14 cellular contexts compared by ENCODE assay signal in genomic region chr7:131829911-131830310, GRCh38.
DNase-seq lines count a peak whose midpoint lies in the region; ATAC-seq and TF ChIP-seq lines count a peak whose summit lies in the region.
"Had no signal": no experiment of that assay in that cellular context is flagged by ENCODE, and none has a peak within 500 bp of the region (broad histone marks: within the 10 kb centered on the region; RNA-seq: fewer than 3 reads in every experiment).

No MANE protein-coding gene starts in this region.

- peak; percentile 53 for DNase-seq in D341Med (ENCODE audit: low spot score)
- peak; percentile 53 for DNase-seq in dermis blood vessel endothelial cell
- no peak for DNase-seq in left lung
- no peak for DNase-seq in cortex of kidney (lab: John Stamatoyannopoulos, UW)
- no peak for DNase-seq in CD14-positive monocyte (ENCODE audit: low spot score)
- no peak for DNase-seq in activated effector memory CD4-positive, alpha-beta T cell treated with Interleukin-2 at 50 U/mL for 16 hours
- DNase-seq: GDM1, NCI-H345, right lobe of liver had no signal

- H3K9ac ChIP-seq in HUES6 (ENCODE audit: low read length): peak overlapping the region; percentile 35

- H3K27me3 Mint-ChIP-seq in CD14-positive monocyte (ENCODE audit: low read depth in 3 of 3): peaks cover 6 to 14% (median 10%) of the 10 kb centered on the region in 3 donors

- TF ChIP-seq CTCF in left lung (IDR thresholded peaks at IDR 0.05) (no peak), CD14-positive monocyte (IDR thresholded peaks at IDR 0.05) (no peak)

- H3K4me3 Mint-ChIP-seq in CD14-positive monocyte: peak overlapping the region in 1 of 2 donors; percentile 35
- H3K4me3 Mint-ChIP-seq: B cell; stimulated activated naive CD8-positive, alpha-beta T cell treated with anti-CD3 and anti-CD28 coated beads, Interleukin-15, Interleukin-2, amounts not matched to agents 100 ng/mL and 50 ng/mL, for 24 hours had no signal

- peak overlapping the region; percentile 30; the same call in 1 of the 2 replicates for H3K4me3 ChIP-seq in HUES6 (ENCODE audit: low read depth, low read length)
- H3K4me3 ChIP-seq in left lung: no peak overlapping the region
- H3K4me3 ChIP-seq: right lobe of liver had no signal

- H3K9me3 Mint-ChIP-seq in CD14-positive monocyte: peaks cover 0 to 7% (median 3%) of the 10 kb centered on the region in 7 donors
- H3K9me3 Mint-ChIP-seq: activated naive CD4-positive, alpha-beta T cell treated with anti-CD3 and anti-CD28 coated beads, Interleukin-2, amount 50 U/mL, for 72 hours; stimulated activated naive CD8-positive, alpha-beta T cell treated with anti-CD3 and anti-CD28 coated beads, Interleukin-15, Interleukin-2, amounts not matched to agents 100 ng/mL and 50 ng/mL, for 24 hours had no signal

- H3K4me1 ChIP-seq in HUES6 (ENCODE audit: control insufficient read depth, insufficient read depth, low read length) (peaks cover 21% of the 10 kb centered on the region), left lung (no peaks in the 10 kb centered on the region)
- H3K4me1 ChIP-seq: right lobe of liver had no signal

- no peaks in the 10 kb centered on the region for H3K36me3 Mint-ChIP-seq in CD14-positive monocyte
- H3K36me3 Mint-ChIP-seq: activated naive CD4-positive, alpha-beta T cell treated with anti-CD3 and anti-CD28 coated beads, Interleukin-2, amount 50 U/mL, for 72 hours had no signal

- H3K4me1 Mint-ChIP-seq in CD14-positive monocyte: no peaks in the 10 kb centered on the region
- H3K4me1 Mint-ChIP-seq: B cell had no signal

- H3K27ac ChIP-seq in HUES6 (ENCODE audit: low read depth, low read length) (no peak overlapping the region), left lung (no peak overlapping the region)
- H3K27ac ChIP-seq: right lobe of liver had no signal

- ATAC-seq in left lung (peak; percentile 44), GM19328 (IDR thresholded peaks at IDR 0.05; ENCODE audit: unreplicated experiment) (no peak)
- ATAC-seq: activated naive CD4-positive, alpha-beta T cell treated with anti-CD3 and anti-CD28 coated beads, Interleukin-2, amount 50 U/mL, for 72 hours had no signal

- no peak overlapping the region for H3K27ac Mint-ChIP-seq in CD14-positive monocyte
- H3K27ac Mint-ChIP-seq: activated naive CD4-positive, alpha-beta T cell treated with anti-CD3 and anti-CD28 coated beads, Interleukin-2, amount 50 U/mL, for 72 hours; B cell; stimulated activated naive CD8-positive, alpha-beta T cell treated with anti-CD3 and anti-CD28 coated beads, Interleukin-15, Interleukin-2, amounts not matched to agents 100 ng/mL and 50 ng/mL, for 24 hours had no signal

- no peaks in the 10 kb centered on the region for H3K27me3 ChIP-seq in HUES6 (ENCODE audit: control insufficient read depth, insufficient read depth, low read length)
- peaks cover 4 to 51% of the 10 kb centered on the region in 2 donors for H3K27me3 ChIP-seq in left lung
- H3K27me3 ChIP-seq: right lobe of liver had no signal

- H3K9me3 ChIP-seq in HUES6 (ENCODE audit: control insufficient read depth, insufficient read depth, low read depth, low read length) (no peaks in the 10 kb centered on the region), left lung (peaks cover 0 to 3% of the 10 kb centered on the region in 2 donors)
- H3K9me3 ChIP-seq: right lobe of liver had no signal

- H3K36me3 ChIP-seq in HUES6 (ENCODE audit: control insufficient read depth, insufficient read depth, low read length) (no peaks in the 10 kb centered on the region), left lung (no peaks in the 10 kb centered on the region)
- H3K36me3 ChIP-seq: right lobe of liver had no signal

- intact Hi-C loops in left lung (cut with DNase I) (no loop called here), CD14-positive monocyte (cut with micrococcal nuclease) (no loop called here)

Comparison
In these comparisons a context has a peak if more than half of its experiments do, and no peak if none do; other contexts are left out.
1. DNase-seq: peak in D341Med (single experiment) and dermis blood vessel endothelial cell (single experiment); none in left lung (0 of 2), cortex of kidney (single experiment), CD14-positive monocyte (single experiment) and activated effector memory CD4-positive, alpha-beta T cell treated with Interleukin-2 at 50 U/mL for 16 hours (single experiment).